ENCODE assay signal across 9 cellular contexts in genomic region chr3:141388823-141389617, GRCh38. TPM values are rescaled to one million over a fixed set of nuclear protein-coding genes. Genes with fewer than 3 reads are reported as not detected.
DNase-seq lines count a peak whose midpoint lies in the region; ATAC-seq and FAIRE-seq lines count a peak whose summit lies in the region.
"Had no signal": no experiment of that assay in that cellular context is flagged by ENCODE, and none has a peak within 500 bp of the region (broad histone marks: within the 10 kb centered on the region; RNA-seq: fewer than 3 reads in every experiment).

No MANE protein-coding gene starts in this region.

- no peak for DNase-seq in GM18507 (ENCODE audit: extremely low spot score, insufficient read length, low read depth)
- peak; percentile 61 for DNase-seq in M059J (ENCODE audit: low read depth)
- DNase-seq in caudate nucleus (lab: John Stamatoyannopoulos, UW), result peak in 2 of 61 donors; percentile 21 to 25
- DNase-seq in renal cortical epithelial cell (ENCODE audit: low read depth), result peak; percentile 30
- DNase-seq in stimulated activated CD4-positive, alpha-beta T cell treated with anti-CD3 and anti-CD28 coated beads, Interleukin-4, amount 100 ng/mL, for 4 hours, result no peak
- no peak for DNase-seq in ureter (ENCODE audit: low spot score)
- no peak for DNase-seq in stimulated activated CD4-positive, alpha-beta T cell treated with anti-CD3 and anti-CD28 coated beads, Interleukin-12 subunit alpha, Interleukin-12 subunit beta, amount 100 ng/mL, for 4 hours
- DNase-seq: stimulated activated naive CD8-positive, alpha-beta T cell treated with anti-CD3 and anti-CD28 coated beads, Interleukin-15, Interleukin-2, amounts not matched to agents 100 U/mL and 50 U/mL, for 24 hours had no signal

- H3K27ac ChIP-seq in caudate nucleus (ENCODE audit: low read depth, low read length), result peak overlapping the region; percentile 40

- peak; percentile 80 for FAIRE-seq in GM18507 (lab: Jason Lieb, UNC)

- no peak for ATAC-seq in HG03025 (IDR thresholded peaks at IDR 0.05; ENCODE audit: low FRiP score, unreplicated experiment)
- ATAC-seq: stimulated activated naive CD8-positive, alpha-beta T cell treated with anti-CD3 and anti-CD28 coated beads, Interleukin-15, Interleukin-2, amounts not matched to agents 100 U/mL and 50 U/mL, for 24 hours had no signal

RNA-seq across cellular contexts. Expression of gene ZBTB38, which starts 20.7 kb away (rescaled TPM):
- total RNA-seq in M059J (2014; rRNA removed; shearing (Covaris generic)), result 92.8 and 96.4 TPM in 2 replicates
- total RNA-seq in renal cortical epithelial cell (213 and 340 TPM in 2 replicates), ureter (121 TPM)

Comparison
In these comparisons a context has a peak if more than half of its experiments do, and no peak if none do; other contexts are left out.
1. DNase-seq: peak in M059J (single experiment) and renal cortical epithelial cell (single experiment); none in GM18507 (single experiment), stimulated activated CD4-positive, alpha-beta T cell treated with anti-CD3 and anti-CD28 coated beads, Interleukin-4, amount 100 ng/mL, for 4 hours (0 of 2), ureter (single experiment) and stimulated activated CD4-positive, alpha-beta T cell treated with anti-CD3 and anti-CD28 coated beads, Interleukin-12 subunit alpha, Interleukin-12 subunit beta, amount 100 ng/mL, for 4 hours (single experiment).